In genomic region chrX:13778916-13779315, GRCh38 we compare ENCODE assay signal across 14 cellular contexts. TPM values are rescaled to one million over a fixed set of nuclear protein-coding genes. Genes with fewer than 3 reads are reported as not detected.
DNase-seq lines count a peak whose midpoint lies in the region; ATAC-seq and TF ChIP-seq lines count a peak whose summit lies in the region.
"Had no signal": no experiment of that assay in that cellular context is flagged by ENCODE, and none has a peak within 500 bp of the region (broad histone marks: within the 10 kb centered on the region; RNA-seq: fewer than 3 reads in every experiment).

No MANE protein-coding gene starts in this region.

- H3K4me3 Mint-ChIP-seq in activated naive CD4-positive, alpha-beta T cell treated with anti-CD3 and anti-CD28 coated beads for 36 hours, result no peak overlapping the region
- H3K4me3 Mint-ChIP-seq: activated B cell treated with CpG ODN at 0.5 μM for 24 hours had no signal

- no peaks in the 10 kb centered on the region for H3K27me3 Mint-ChIP-seq in activated naive CD4-positive, alpha-beta T cell treated with anti-CD3 and anti-CD28 coated beads for 36 hours (ENCODE audit: low read depth)
- H3K27me3 Mint-ChIP-seq: activated B cell treated with CpG ODN at 0.5 μM for 24 hours had no signal

- TF ChIP-seq CTCF in NB4 (IDR thresholded peaks at IDR 0.05; ENCODE audit: low read depth, low read length) (no peak), dorsolateral prefrontal cortex (IDR thresholded peaks at IDR 0.05 in 54 of 56, conservative IDR thresholded peaks at IDR 0.05 in 2 of 56; ENCODE audit: low read depth in 1 of 56, partially characterized antibody in 56 of 56) (no peak)

- peaks cover 6% of the 10 kb centered on the region for H3K4me1 Mint-ChIP-seq in activated naive CD4-positive, alpha-beta T cell treated with anti-CD3 and anti-CD28 coated beads for 36 hours (ENCODE audit: low read depth)
- H3K4me1 Mint-ChIP-seq: activated B cell treated with CpG ODN at 0.5 μM for 24 hours had no signal

- CTCF ChIA-PET in activated naive CD4-positive, alpha-beta T cell treated with anti-CD3 and anti-CD28 coated beads for 36 hours (lab: Charles Lee), result interaction anchor here (0.6 kb wide), 1 partner anchor 10 kb away, joined by 3 read pairs; no protein-coding TSS in a partner anchor

- peak; percentile 13 for DNase-seq in activated naive CD4-positive, alpha-beta T cell treated with anti-CD3 and anti-CD28 coated beads for 36 hours
- no peak for DNase-seq in activated naive CD4-positive, alpha-beta T cell (lab: John Stamatoyannopoulos, UW)
- DNase-seq in NB4 (ENCODE audit: low read depth), result peak; percentile 25
- DNase-seq in dorsolateral prefrontal cortex, result no peak
- peak; percentile 28 for DNase-seq in renal cortical epithelial cell (ENCODE audit: low read depth)
- DNase-seq in SHP77 treated with DMSO at 0.1 percent for 48 hours (lab: John Stamatoyannopoulos, UW), result no peak
- DNase-seq in NCI-H2196 treated with DMSO at 0.1 percent for 48 hours (lab: John Stamatoyannopoulos, UW; ENCODE audit: unreplicated experiment), result no peak
- DNase-seq: activated B cell treated with CpG ODN at 0.5 μM for 24 hours, midbrain, right lobe of liver had no signal

- H3K4me3 ChIP-seq in NB4 (ENCODE audit: low read depth, low read length) (no peak overlapping the region), dorsolateral prefrontal cortex (no peak overlapping the region)
- H3K4me3 ChIP-seq: right lobe of liver had no signal

- intact Hi-C loops in activated naive CD4-positive, alpha-beta T cell treated with anti-CD3 and anti-CD28 coated beads for 36 hours (cut with micrococcal nuclease), result no loop called here
- intact Hi-C loops in dorsolateral prefrontal cortex (cut with DNase I), result no loop called here

- H3K36me3 Mint-ChIP-seq in activated naive CD4-positive, alpha-beta T cell treated with anti-CD3 and anti-CD28 coated beads for 36 hours (ENCODE audit: low read depth), result peaks cover 3% of the 10 kb centered on the region

- no peaks in the 10 kb centered on the region for H3K9me3 Mint-ChIP-seq in activated naive CD4-positive, alpha-beta T cell treated with anti-CD3 and anti-CD28 coated beads for 36 hours
- H3K9me3 Mint-ChIP-seq: activated B cell treated with CpG ODN at 0.5 μM for 24 hours; activated naive CD4-positive, alpha-beta T cell treated with anti-CD3 and anti-CD28 coated beads, Interleukin-2, amount 50 U/mL, for 72 hours had no signal

- no peak for TF ChIP-seq POLR2A in NB4 (IDR thresholded peaks at IDR 0.05; ENCODE audit: extremely low read depth, insufficient read length)

- no peak for ATAC-seq in HG02678 (IDR thresholded peaks at IDR 0.05; ENCODE audit: unreplicated experiment)
- ATAC-seq: esophagus mucosa had no signal

- H3K27me3 ChIP-seq in dorsolateral prefrontal cortex, result peaks cover 0 to 57% (median 9%) of the 10 kb centered on the region in 45 donors
- H3K27me3 ChIP-seq: right lobe of liver had no signal

- H3K27ac Mint-ChIP-seq in activated naive CD4-positive, alpha-beta T cell treated with anti-CD3 and anti-CD28 coated beads for 36 hours, result no peak overlapping the region
- H3K27ac Mint-ChIP-seq: activated B cell treated with CpG ODN at 0.5 μM for 24 hours had no signal

- peak overlapping the region in 39 of 59 donors; percentile 5 to 82 (median 55) for H3K27ac ChIP-seq in dorsolateral prefrontal cortex
- H3K27ac ChIP-seq: C4-2B, right lobe of liver had no signal

RNA-seq across cellular contexts. Expression of gene GPM6B, which starts 38.0 kb away (rescaled TPM):
- not detected for total RNA-seq in activated naive CD4-positive, alpha-beta T cell treated with anti-CD3 and anti-CD28 coated beads for 36 hours
- total RNA-seq in dorsolateral prefrontal cortex, result 1,000 to 10,000 TPM in 18 of 120 experiments, 100 to 1,000 TPM in 102; 509 to 1,404 (median 816) TPM
- 0.10 and 0.87 TPM in 2 replicates for total RNA-seq in renal cortical epithelial cell
- total RNA-seq: activated B cell treated with CpG ODN at 0.5 μM for 24 hours; activated naive CD4-positive, alpha-beta T cell treated with anti-CD3 and anti-CD28 coated beads, Interleukin-2, amount 50 U/mL, for 72 hours had no signal

RNA-seq across cellular contexts. Expression of gene OFD1, which starts 44.4 kb away (rescaled TPM):
- 10 to 100 TPM; 25.3 to 26.2 TPM for total RNA-seq in activated naive CD4-positive, alpha-beta T cell treated with anti-CD3 and anti-CD28 coated beads for 36 hours
- total RNA-seq in dorsolateral prefrontal cortex (10 to 100 TPM; 15.1 to 51.5 (median 29.7) TPM), renal cortical epithelial cell (17.5 and 27.3 TPM in 2 replicates)

RNA-seq across cellular contexts. Expression of gene TRAPPC2, which starts 44.5 kb away (rescaled TPM):
- 10 to 100 TPM in 1 of 2 experiments, 1 to 10 TPM in 1; 9.6 to 10.7 TPM for total RNA-seq in activated naive CD4-positive, alpha-beta T cell treated with anti-CD3 and anti-CD28 coated beads for 36 hours
- 10 to 100 TPM; 17.2 to 38.9 (median 28.2) TPM for total RNA-seq in dorsolateral prefrontal cortex
- total RNA-seq in renal cortical epithelial cell, result 28.1 and 32.5 TPM in 2 replicates

Comparison
In these comparisons a context has a peak if more than half of its experiments do, and no peak if none do; other contexts are left out.
1. DNase-seq: peak in activated naive CD4-positive, alpha-beta T cell treated with anti-CD3 and anti-CD28 coated beads for 36 hours (single experiment), NB4 (single experiment) and renal cortical epithelial cell (single experiment); none in activated naive CD4-positive, alpha-beta T cell (0 of 4), dorsolateral prefrontal cortex (0 of 10), SHP77 treated with DMSO at 0.1 percent for 48 hours (single experiment) and NCI-H2196 treated with DMSO at 0.1 percent for 48 hours (single experiment).
2. RNA of gene GPM6B, which starts 38.0 kb away (total RNA-seq): 509 to 1,404 TPM in dorsolateral prefrontal cortex; 0.10 to 0.87 TPM in renal cortical epithelial cell and not detected in activated naive CD4-positive, alpha-beta T cell treated with anti-CD3 and anti-CD28 coated beads for 36 hours; every median in the first group is over 100 times any median in the second.